ENCODE assay signal across 15 cellular contexts in the genomic region with DNA sequence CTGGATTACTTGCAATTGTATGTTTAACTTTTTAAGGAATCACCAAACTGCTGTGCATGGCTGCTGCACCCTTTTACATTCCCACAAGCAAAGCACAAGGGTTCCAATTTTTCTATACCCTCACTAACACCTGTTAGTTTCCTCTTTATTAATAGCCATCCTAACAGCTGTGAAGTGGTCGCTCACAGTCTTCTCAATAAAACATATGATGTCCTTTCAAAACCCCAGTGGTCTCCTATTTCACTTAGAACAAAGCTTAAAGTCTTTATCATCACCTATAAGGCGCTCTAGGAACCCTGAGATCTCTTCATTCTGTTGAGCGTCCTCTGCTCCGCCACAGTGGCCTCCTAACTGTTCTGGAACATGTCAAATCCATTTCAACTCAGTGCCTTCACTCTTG.
DNase-seq lines count a peak whose midpoint lies in the region; ATAC-seq and TF ChIP-seq lines count a peak whose summit lies in the region.
"Had no signal": no experiment of that assay in that cellular context is flagged by ENCODE, and none has a peak within 500 bp of the region (broad histone marks: within the 10 kb centered on the region; RNA-seq: fewer than 3 reads in every experiment).

No MANE protein-coding gene starts in this region.

- H3K9me3 ChIP-seq in CD4-positive, alpha-beta memory T cell (ENCODE audit: control insufficient read depth in 1 of 2, low read length in 2 of 2) = no peaks in the 10 kb centered on the region
- H3K9me3 ChIP-seq: A549, BE2C had no signal

- no peak for DNase-seq in CD4-positive, alpha-beta memory T cell
- no peak for DNase-seq in central memory CD8-positive, alpha-beta T cell (ENCODE audit: low spot score in 2 of 2)
- DNase-seq in glomerular visceral epithelial cell (ENCODE audit: extremely low spot score) (no peak), sciatic nerve (ENCODE audit: low spot score) (no peak)
- DNase-seq: BE2C, DMS79, GOT3, H9 had no signal

- H3K9me3 Mint-ChIP-seq in CD4-positive, alpha-beta memory T cell = no peaks in the 10 kb centered on the region
- H3K9me3 Mint-ChIP-seq in central memory CD8-positive, alpha-beta T cell = no peaks in the 10 kb centered on the region
- no peaks in the 10 kb centered on the region for H3K9me3 Mint-ChIP-seq in nephron
- H3K9me3 Mint-ChIP-seq: H9, IgD-negative memory B cell had no signal

- peaks cover 34 to 45% of the 10 kb centered on the region in 2 donors for H3K36me3 Mint-ChIP-seq in CD4-positive, alpha-beta memory T cell
- peaks cover 14% of the 10 kb centered on the region for H3K36me3 Mint-ChIP-seq in central memory CD8-positive, alpha-beta T cell (ENCODE audit: insufficient read depth)
- peaks cover 12% of the 10 kb centered on the region for H3K36me3 Mint-ChIP-seq in nephron (ENCODE audit: low read depth)

- H3K4me3 ChIP-seq in CD4-positive, alpha-beta memory T cell (ENCODE audit: low read length in 2 of 2) = no peak overlapping the region
- H3K4me3 ChIP-seq: A549, GM12878 had no signal

- H3K4me3 Mint-ChIP-seq in CD4-positive, alpha-beta memory T cell = no peak overlapping the region
- no peak overlapping the region for H3K4me3 Mint-ChIP-seq in central memory CD8-positive, alpha-beta T cell
- no peak overlapping the region for H3K4me3 Mint-ChIP-seq in nephron
- H3K4me3 Mint-ChIP-seq: H9, IgD-negative memory B cell had no signal

- H3K27ac ChIP-seq in CD4-positive, alpha-beta memory T cell (ENCODE audit: low read depth, low read length) = no peak overlapping the region
- H3K27ac ChIP-seq: A549, C4-2B had no signal

- no peaks in the 10 kb centered on the region for H3K27me3 Mint-ChIP-seq in CD4-positive, alpha-beta memory T cell
- H3K27me3 Mint-ChIP-seq in central memory CD8-positive, alpha-beta T cell = no peaks in the 10 kb centered on the region
- no peaks in the 10 kb centered on the region for H3K27me3 Mint-ChIP-seq in nephron (ENCODE audit: low read depth)
- H3K27me3 Mint-ChIP-seq: IgD-negative memory B cell had no signal

- peak overlapping the region in 4 of 7 donors; percentile 31 to 81 (median 48) for H3K27ac Mint-ChIP-seq in CD4-positive, alpha-beta memory T cell
- peak overlapping the region; percentile 64 for H3K27ac Mint-ChIP-seq in central memory CD8-positive, alpha-beta T cell (ENCODE audit: low read depth)
- H3K27ac Mint-ChIP-seq in nephron = peak overlapping the region; percentile 29 to 71 (median 32)
- H3K27ac Mint-ChIP-seq: H9 had no signal

- no peaks in the 10 kb centered on the region for H3K36me3 ChIP-seq in CD4-positive, alpha-beta memory T cell (ENCODE audit: insufficient read depth, low read length)
- H3K36me3 ChIP-seq: BE2C had no signal

- TF ChIP-seq CTCF in nephron (IDR thresholded peaks at IDR 0.05; ENCODE audit: unreplicated experiment in 3 of 3) = no peak

- POLR2A ChIA-PET in CD4-positive, alpha-beta memory T cell (lab: Charles Lee; ENCODE audit: partially characterized antibody) = no interaction called here

- intact Hi-C loops in CD4-positive, alpha-beta memory T cell (cut with micrococcal nuclease) = no loop called here
- intact Hi-C loops in sciatic nerve (cut with DNase I) = no loop called here

- no peaks in the 10 kb centered on the region for H3K27me3 ChIP-seq in CD4-positive, alpha-beta memory T cell (ENCODE audit: insufficient read depth, low read length)
- H3K27me3 ChIP-seq: BE2C had no signal

- CTCF ChIA-PET in CD4-positive, alpha-beta memory T cell (lab: Charles Lee; ENCODE audit: partially characterized antibody) = interaction anchor here (1.6 kb wide), 1 partner anchor 11 kb away, joined by 7 read pairs; no protein-coding TSS in a partner anchor

- H3K4me1 ChIP-seq in CD4-positive, alpha-beta memory T cell (ENCODE audit: insufficient read depth, low read length) = no peaks in the 10 kb centered on the region
- H3K4me1 ChIP-seq: A549, BE2C had no signal

- peak; percentile 44 for ATAC-seq in HG02678 (IDR thresholded peaks at IDR 0.05; ENCODE audit: unreplicated experiment)
- ATAC-seq in central memory CD8-positive, alpha-beta T cell (replicated peaks; ENCODE audit: extremely low read depth, poor library complexity, severe bottlenecking) = no peak
- ATAC-seq in GM21423 (IDR thresholded peaks at IDR 0.05; ENCODE audit: unreplicated experiment) = no peak
- ATAC-seq in sciatic nerve = no peak
- ATAC-seq: A549, GM12878 had no signal

- peaks cover 33 to 47% (median 39%) of the 10 kb centered on the region in 4 donors for H3K4me1 Mint-ChIP-seq in CD4-positive, alpha-beta memory T cell
- peaks cover 48% of the 10 kb centered on the region for H3K4me1 Mint-ChIP-seq in central memory CD8-positive, alpha-beta T cell
- peaks cover 38% of the 10 kb centered on the region for H3K4me1 Mint-ChIP-seq in nephron
